Comparison of ENCODE assay signal across 9 cellular contexts in genomic region chr3:171257251-171258179, GRCh38.
A peak's percentile ranks its signal among the peaks of the same experiment; 100 is the strongest.
DNase-seq lines count a peak whose midpoint lies in the region; ATAC-seq and TF ChIP-seq lines count a peak whose summit lies in the region.
"Had no signal": no experiment of that assay in that cellular context is flagged by ENCODE, and none has a peak within 500 bp of the region (broad histone marks: within the 10 kb centered on the region; RNA-seq: fewer than 3 reads in every experiment).

No MANE protein-coding gene starts in this region.

- WGBS in adrenal gland, 4 donors = 76 to 80% (median 77%) methylated on average over 7 of the region's 7 CpGs

- H3K36me3 ChIP-seq in adrenal gland (replicated peaks in 1 of 2) = no peaks in the 10 kb centered on the region

- H3K4me1 ChIP-seq in adrenal gland (replicated peaks in 1 of 2) = peaks cover 4 to 8% of the 10 kb centered on the region in 2 donors
- H3K4me1 ChIP-seq: parathyroid adenoma had no signal

- H3K9me3 ChIP-seq in adrenal gland (replicated peaks in 1 of 3) = no peaks in the 10 kb centered on the region

- H3K4me3 ChIP-seq in fibroblast of villous mesenchyme (ENCODE audit: low read depth, low read length) (no peak overlapping the region), adrenal gland (no peak overlapping the region)

- TF ChIP-seq CTCF in fibroblast of villous mesenchyme (IDR thresholded peaks at IDR 0.05; ENCODE audit: insufficient read depth, low read depth, low read length) (no peak), adrenal gland (IDR thresholded peaks at IDR 0.05) (no peak)

- no peak overlapping the region for H3K27ac ChIP-seq in adrenal gland
- H3K27ac ChIP-seq: parathyroid adenoma had no signal

- intact Hi-C loops in adrenal gland (cut with DNase I) = no loop called here

- DNase-seq in EL (peak; percentile 88), fibroblast of villous mesenchyme (ENCODE audit: low read depth) (peak; percentile 38), superior temporal gyrus (ENCODE audit: extremely low spot score) (no peak), adrenal gland (no peak)
- DNase-seq in stimulated activated CD4-positive, alpha-beta T cell treated with anti-CD3 and anti-CD28 coated beads, Interleukin-4, amount 100 ng/mL, for 24 hours = no peak
- DNase-seq in activated effector memory CD4-positive, alpha-beta T cell treated with Interleukin-2 at 50 U/mL for 16 hours = no peak

- peak; percentile 63 for ATAC-seq in GM21390 (IDR thresholded peaks at IDR 0.05; ENCODE audit: unreplicated experiment)
- peak; percentile 49 for ATAC-seq in HG03558 (IDR thresholded peaks at IDR 0.05; ENCODE audit: extremely low read depth, unreplicated experiment)

- TF ChIP-seq POLR2A in adrenal gland (IDR thresholded peaks at IDR 0.05) = no peak

- H3K27me3 ChIP-seq in adrenal gland = no peaks in the 10 kb centered on the region

Comparison
In these comparisons a context has a peak if more than half of its experiments do, and no peak if none do; other contexts are left out.
1. DNase-seq: peak in EL (single experiment) and fibroblast of villous mesenchyme (single experiment); none in stimulated activated CD4-positive, alpha-beta T cell treated with anti-CD3 and anti-CD28 coated beads, Interleukin-4, amount 100 ng/mL, for 24 hours (single experiment), activated effector memory CD4-positive, alpha-beta T cell treated with Interleukin-2 at 50 U/mL for 16 hours (single experiment), superior temporal gyrus (single experiment) and adrenal gland (0 of 7).